Comparison of ENCODE assay signal across 8 cellular contexts in the genomic region with DNA sequence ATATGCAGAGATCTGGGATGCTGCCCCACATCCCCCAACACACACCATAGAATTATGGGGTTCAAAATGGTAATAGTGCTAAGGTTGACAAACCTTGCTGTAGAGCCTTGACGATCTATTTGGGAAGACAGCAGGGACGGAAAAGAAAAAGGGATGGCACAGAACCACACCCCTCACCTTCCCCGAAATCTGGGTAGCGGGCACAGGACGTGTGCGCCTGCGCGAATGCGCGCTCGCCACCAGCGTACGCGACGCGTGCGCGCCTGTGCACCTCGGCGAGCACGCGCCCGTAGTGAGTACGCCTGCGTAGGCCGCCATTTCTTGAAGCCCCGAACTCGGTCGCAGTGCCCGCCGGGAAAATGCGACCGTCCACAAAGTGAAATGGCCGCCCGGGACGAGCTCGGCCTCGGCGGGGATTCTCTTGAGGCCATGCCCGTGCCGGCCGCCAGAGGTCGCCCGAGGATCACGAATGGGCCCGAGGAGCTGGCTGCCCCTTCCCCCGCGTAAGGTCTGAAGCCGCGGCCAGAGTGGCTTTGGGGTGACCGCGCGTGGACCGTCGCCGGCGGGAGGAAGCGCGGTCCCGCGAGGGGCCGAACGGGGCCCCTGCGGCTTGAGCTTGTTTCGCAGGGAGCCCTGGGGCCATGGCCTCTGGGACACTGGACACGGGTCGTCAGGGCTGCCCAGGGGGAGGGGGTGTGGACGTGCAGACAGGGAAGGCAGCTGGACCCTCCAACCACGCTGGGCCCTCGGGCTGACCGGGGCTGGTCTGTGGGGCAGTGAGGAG. TPM values are rescaled to one million over a fixed set of nuclear protein-coding genes. Genes with fewer than 3 reads are reported as not detected.
DNase-seq lines count a peak whose midpoint lies in the region; ATAC-seq and TF ChIP-seq lines count a peak whose summit lies in the region.

No MANE protein-coding gene starts in this region.

- H3K9me3 Mint-ChIP-seq in activated naive CD4-positive, alpha-beta T cell treated with anti-CD3 and anti-CD28 coated beads, Interleukin-2, amount 50 U/mL, for 72 hours = no peaks in the 10 kb centered on the region

- H3K4me1 ChIP-seq in testis = no peaks in the 10 kb centered on the region

- no peaks in the 10 kb centered on the region for H3K36me3 Mint-ChIP-seq in activated naive CD4-positive, alpha-beta T cell treated with anti-CD3 and anti-CD28 coated beads, Interleukin-2, amount 50 U/mL, for 72 hours

- peak overlapping the region; percentile 94 to 96 for H3K27ac Mint-ChIP-seq in activated naive CD4-positive, alpha-beta T cell treated with anti-CD3 and anti-CD28 coated beads, Interleukin-2, amount 50 U/mL, for 72 hours

- TF ChIP-seq POLR2A in GM10847 (IDR thresholded peaks at IDR 0.05; ENCODE audit: extremely low read depth, insufficient read length) (peak; percentile 39), NB4 (IDR thresholded peaks at IDR 0.05; ENCODE audit: extremely low read depth, insufficient read length) (peak; percentile 71), testis (IDR thresholded peaks at IDR 0.05) (no peak)

- ATAC-seq in HG02588 (IDR thresholded peaks at IDR 0.05; ENCODE audit: unreplicated experiment) = peak; percentile 92
- ATAC-seq in activated naive CD4-positive, alpha-beta T cell treated with anti-CD3 and anti-CD28 coated beads, Interleukin-2, amount 50 U/mL, for 72 hours = peak; percentile 88 to 97
- peak; percentile 93 for ATAC-seq in omental fat pad (ENCODE audit: low FRiP score)

- DNase-seq in NB4 (ENCODE audit: low read depth) = peak; percentile 93
- peak; percentile 26 for DNase-seq in SK-N-MC (ENCODE audit: low read depth, low spot score)
- peak; percentile 85 to 89 for DNase-seq in activated naive CD4-positive, alpha-beta T cell treated with anti-CD3 and anti-CD28 coated beads, Interleukin-2, amount 50 U/mL, for 72 hours (ENCODE audit: low spot score in 2 of 2)
- DNase-seq in glomerular endothelial cell (ENCODE audit: extremely low read depth, low read depth, low spot score) = peak; percentile 29
- DNase-seq in omental fat pad (ENCODE audit: low spot score) = peak; percentile 54
- DNase-seq in testis = peak; percentile 91

- WGBS in testis, 2 donors = 0% methylated on average over 43 of the region's 71 CpGs; no CpG with 5 or more reads in 1 of the 2 donors

- H3K9me3 ChIP-seq in SK-N-MC (ENCODE audit: low read depth, low read length) (no peaks in the 10 kb centered on the region), testis (no peaks in the 10 kb centered on the region)

- H3K27me3 ChIP-seq in testis = no peaks in the 10 kb centered on the region

- no peaks in the 10 kb centered on the region for H3K36me3 ChIP-seq in SK-N-MC (ENCODE audit: insufficient read depth, low read length)
- H3K36me3 ChIP-seq in testis (ENCODE audit: low read depth, missing control alignments) = no peaks in the 10 kb centered on the region

- intact Hi-C loops in testis (cut with DNase I; ENCODE audit: low total_unique reads) = no loop called here

- H3K4me3 ChIP-seq in NB4 (ENCODE audit: low read depth, low read length) (peak overlapping the region; percentile 94), SK-N-MC (peak overlapping the region; percentile 83), testis (peak overlapping the region; percentile 50 to 66)

- H3K27ac ChIP-seq in SK-N-MC (0 out of 2 replicates have a peak overlapping the region, but pooled peaks have one; percentile 44), testis (peak overlapping the region; percentile 65 to 77)

- peak overlapping the region; percentile 82 for H3K9ac ChIP-seq in SK-N-MC (ENCODE audit: insufficient read length)

- peak; percentile 23 for TF ChIP-seq CTCF in NB4 (IDR thresholded peaks at IDR 0.05; ENCODE audit: low read depth, low read length)
- peak in 1 of 3 donors; percentile 75 for TF ChIP-seq CTCF in omental fat pad (IDR thresholded peaks at IDR 0.05)
- peak; percentile 66 to 93 (median 90) for TF ChIP-seq CTCF in testis (IDR thresholded peaks at IDR 0.05)

RNA-seq across cellular contexts. Expression of a gene that starts 43.7 kb away (rescaled TPM):
- total RNA-seq in activated naive CD4-positive, alpha-beta T cell treated with anti-CD3 and anti-CD28 coated beads, Interleukin-2, amount 50 U/mL, for 72 hours = 1 to 10 TPM; 2.0 to 2.3 TPM
- total RNA-seq in glomerular endothelial cell (9.4 and 20.9 TPM in 2 replicates), omental fat pad (10 to 100 TPM in 2 of 4 donors, 1 to 10 TPM in 2; 5.2 to 13.4 (median 9.0) TPM), testis (1 to 10 TPM; 5.9 to 6.9 TPM)
- 11.1 TPM for polyA plus RNA-seq in testis (ENCODE audit: insufficient read depth, low read depth, low replicate concordance)

RNA-seq across cellular contexts. Expression of a gene that starts 52.4 kb away (rescaled TPM):
- total RNA-seq in activated naive CD4-positive, alpha-beta T cell treated with anti-CD3 and anti-CD28 coated beads, Interleukin-2, amount 50 U/mL, for 72 hours = not detected
- total RNA-seq in glomerular endothelial cell = not detected in 2 replicates
- total RNA-seq in omental fat pad = not detected
- total RNA-seq in testis = 10 to 100 TPM; 13.0 to 13.9 TPM
- polyA plus RNA-seq in testis (ENCODE audit: insufficient read depth, low read depth, low replicate concordance) = 15.8 TPM

Comparison
In these comparisons a context has a peak if more than half of its experiments do, and no peak if none do; other contexts are left out.
1. Peak in every context shown above with its lines: DNase-seq, ATAC-seq, H3K4me3 ChIP-seq and H3K27ac ChIP-seq.
2. DNase-seq: peak in every context shown above with its lines; median percentile 93 in NB4; 91 in testis; 87 in activated naive CD4-positive, alpha-beta T cell treated with anti-CD3 and anti-CD28 coated beads, Interleukin-2, amount 50 U/mL, for 72 hours; 54 in omental fat pad; 29 in glomerular endothelial cell; 26 in SK-N-MC.
3. RNA of a gene that starts 52.4 kb away (total RNA-seq): 13.0 to 13.9 TPM in testis; not detected in activated naive CD4-positive, alpha-beta T cell treated with anti-CD3 and anti-CD28 coated beads, Interleukin-2, amount 50 U/mL, for 72 hours, not detected in glomerular endothelial cell and not detected in omental fat pad; every median in the first group is over 10 times any median in the second.